ENCODE assay signal across 8 cellular contexts in genomic region chr19:2491130-2491801, GRCh38. TPM values are rescaled to one million over a fixed set of nuclear protein-coding genes. Genes with fewer than 3 reads are reported as not detected.
DNase-seq lines count a peak whose midpoint lies in the region; TF ChIP-seq lines count a peak whose summit lies in the region.

No MANE protein-coding gene starts in this region.

- no peak overlapping the region for H3K27ac Mint-ChIP-seq in T-helper 2 cell treated with Interferon-gamma antibody and Interleukin-4, amounts not matched to agents 5 μg/mL and 100 μg/mL, for 36 hours

- H3K9me3 Mint-ChIP-seq in T-helper 2 cell treated with Interferon-gamma antibody and Interleukin-4, amounts not matched to agents 5 μg/mL and 100 μg/mL, for 36 hours, result no peaks in the 10 kb centered on the region

- peaks cover 18% of the 10 kb centered on the region for H3K4me1 Mint-ChIP-seq in T-helper 2 cell treated with Interferon-gamma antibody and Interleukin-4, amounts not matched to agents 5 μg/mL and 100 μg/mL, for 36 hours (ENCODE audit: low read depth)

- 55% methylated on average over 21 of the region's 23 CpGs for WGBS in esophagus muscularis mucosa

- peak; percentile 81 for DNase-seq in 8988T
- DNase-seq in HS-5 (ENCODE audit: low read depth), result peak; percentile 82
- peak; percentile 85 for DNase-seq in SHP77 treated with DMSO at 0.1 percent for 48 hours (lab: John Stamatoyannopoulos, UW)
- DNase-seq in iris pigment epithelial cell (ENCODE audit: low read depth), result peak; percentile 95
- DNase-seq in esophagus muscularis mucosa (ENCODE audit: extremely low spot score), result no peak
- DNase-seq in HuH-7.5 (ENCODE audit: low spot score), result no peak
- no peak for DNase-seq in T-helper 2 cell treated with Interferon-gamma antibody and Interleukin-4, amounts not matched to agents 5 μg/mL and 100 μg/mL, for 36 hours (ENCODE audit: low spot score)
- DNase-seq in cerebellar cortex (ENCODE audit: low spot score), result no peak

- H3K4me3 ChIP-seq in esophagus muscularis mucosa, result no peak overlapping the region

- intact Hi-C loops in esophagus muscularis mucosa (cut with DNase I), result no loop called here

- H3K36me3 ChIP-seq in esophagus muscularis mucosa, result no peaks in the 10 kb centered on the region

- TF ChIP-seq CTCF in esophagus muscularis mucosa (IDR thresholded peaks at IDR 0.05), result no peak

- peaks cover 56 to 75% (median 69%) of the 10 kb centered on the region in 4 donors for H3K4me1 ChIP-seq in esophagus muscularis mucosa

- H3K27ac ChIP-seq in esophagus muscularis mucosa (replicated peaks in 1 of 4), result peak overlapping the region in 2 of 4 donors; percentile 37 to 41

- peaks cover 61% of the 10 kb centered on the region for H3K27me3 Mint-ChIP-seq in T-helper 2 cell treated with Interferon-gamma antibody and Interleukin-4, amounts not matched to agents 5 μg/mL and 100 μg/mL, for 36 hours (ENCODE audit: low read depth)

- H3K36me3 Mint-ChIP-seq in T-helper 2 cell treated with Interferon-gamma antibody and Interleukin-4, amounts not matched to agents 5 μg/mL and 100 μg/mL, for 36 hours (ENCODE audit: low read depth), result no peaks in the 10 kb centered on the region

- no peaks in the 10 kb centered on the region for H3K9me3 ChIP-seq in esophagus muscularis mucosa

- no peak for TF ChIP-seq EP300 in esophagus muscularis mucosa (IDR thresholded peaks at IDR 0.05)

- no peaks in the 10 kb centered on the region for H3K27me3 ChIP-seq in esophagus muscularis mucosa

- H3K4me3 Mint-ChIP-seq in T-helper 2 cell treated with Interferon-gamma antibody and Interleukin-4, amounts not matched to agents 5 μg/mL and 100 μg/mL, for 36 hours, result no peak overlapping the region

- TF ChIP-seq POLR2A in esophagus muscularis mucosa (IDR thresholded peaks at IDR 0.05; ENCODE audit: low read depth), result no peak

RNA-seq across cellular contexts. Expression of gene GADD45B, which starts 15.3 kb away (rescaled TPM):
- 100 to 1,000 TPM in 1 of 4 donors, 10 to 100 TPM in 3; 56.5 to 793 (median 90.5) TPM for total RNA-seq in esophagus muscularis mucosa

RNA-seq across cellular contexts. Expression of gene LMNB2, which starts 34.5 kb away (rescaled TPM):
- 10 to 100 TPM; 13.3 to 30.8 (median 19.3) TPM for total RNA-seq in esophagus muscularis mucosa

Comparison
In these comparisons a context has a peak if more than half of its experiments do, and no peak if none do; other contexts are left out.
1. DNase-seq: peak in 8988T (single experiment), HS-5 (single experiment), SHP77 treated with DMSO at 0.1 percent for 48 hours (single experiment) and iris pigment epithelial cell (single experiment); none in esophagus muscularis mucosa (single experiment), HuH-7.5 (single experiment), T-helper 2 cell treated with Interferon-gamma antibody and Interleukin-4, amounts not matched to agents 5 μg/mL and 100 μg/mL, for 36 hours (single experiment) and cerebellar cortex (single experiment).